ENCODE assay signal across 8 cellular contexts in the genomic region with DNA sequence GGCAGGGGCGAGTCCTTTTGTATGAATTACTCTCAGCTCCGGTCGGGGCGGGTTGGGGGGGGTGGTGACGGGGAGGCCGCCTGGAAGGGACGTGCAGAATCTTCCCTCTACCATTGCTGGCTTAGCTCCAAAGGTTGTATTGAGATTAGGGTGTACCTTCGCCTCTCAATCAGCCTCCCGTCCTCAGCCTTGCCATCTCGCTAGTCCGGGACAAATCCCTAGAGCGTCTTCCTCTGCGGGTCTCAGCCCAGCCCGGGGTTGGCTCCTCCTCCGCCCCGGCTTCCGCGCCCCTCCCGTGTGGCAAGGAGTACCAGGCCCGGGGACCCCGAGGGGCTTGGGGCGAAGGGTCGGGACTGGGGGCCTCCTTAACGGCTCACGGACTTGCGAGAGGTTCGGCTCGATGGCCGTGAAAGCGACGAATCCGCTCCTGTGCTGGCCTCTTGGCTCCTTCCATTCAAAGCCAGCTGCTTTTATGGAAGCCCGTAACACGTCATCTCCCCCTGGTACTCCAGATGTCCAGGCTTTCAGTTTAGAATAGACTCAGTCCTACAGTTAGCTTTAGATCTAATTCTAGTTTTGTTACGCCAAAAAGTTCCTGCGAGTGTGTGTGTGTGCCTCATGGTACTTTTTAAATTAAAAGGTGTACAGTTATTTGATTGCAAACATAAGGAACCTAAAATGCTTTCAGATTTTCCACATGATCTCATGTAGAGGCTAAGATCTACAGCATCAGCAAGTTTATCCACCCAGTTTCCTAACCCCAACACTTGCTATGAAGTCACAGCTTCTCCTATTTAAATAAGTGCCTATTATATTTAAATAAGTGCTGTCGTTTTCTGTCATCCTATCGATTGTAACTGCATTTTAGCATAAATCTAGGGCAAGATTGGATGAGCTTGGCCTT. TPM values are rescaled to one million over a fixed set of nuclear protein-coding genes. Genes with fewer than 3 reads are reported as not detected.
DNase-seq lines count a peak whose midpoint lies in the region; ATAC-seq and TF ChIP-seq lines count a peak whose summit lies in the region.

No MANE protein-coding gene starts in this region.

- peak; percentile 88 for DNase-seq in DMS153 (lab: John Stamatoyannopoulos, UW)
- DNase-seq in HT-29 (ENCODE audit: low spot score) = peak; percentile 86
- DNase-seq in OCI-M1 (lab: John Stamatoyannopoulos, UW) = peak; percentile 94
- peak; percentile 78 for DNase-seq in activated naive CD8-positive, alpha-beta T cell treated with anti-CD3 and anti-CD28 coated beads for 36 hours
- DNase-seq in heart right ventricle = peak; percentile 74 to 86
- DNase-seq in progenitor cell of endocrine pancreas (ENCODE audit: low spot score, unreplicated experiment) = peak; percentile 58
- DNase-seq in islet precursor cell = no peak

- H3K4me1 ChIP-seq in heart right ventricle = peaks cover 0 to 56% (median 33%) of the 10 kb centered on the region in 9 donors

- H3K9me3 Mint-ChIP-seq in activated naive CD8-positive, alpha-beta T cell treated with anti-CD3 and anti-CD28 coated beads for 36 hours = peaks cover 9% of the 10 kb centered on the region
- no peaks in the 10 kb centered on the region for H3K9me3 Mint-ChIP-seq in progenitor cell of endocrine pancreas (ENCODE audit: low read depth)

- peaks cover 37% of the 10 kb centered on the region for H3K27me3 Mint-ChIP-seq in activated naive CD8-positive, alpha-beta T cell treated with anti-CD3 and anti-CD28 coated beads for 36 hours
- no peaks in the 10 kb centered on the region for H3K27me3 Mint-ChIP-seq in progenitor cell of endocrine pancreas

- peak overlapping the region; percentile 93 to 100 (median 98) for H3K27ac ChIP-seq in heart right ventricle

- H3K36me3 Mint-ChIP-seq in activated naive CD8-positive, alpha-beta T cell treated with anti-CD3 and anti-CD28 coated beads for 36 hours = peaks cover 56% of the 10 kb centered on the region
- peaks cover 34% of the 10 kb centered on the region for H3K36me3 Mint-ChIP-seq in progenitor cell of endocrine pancreas (ENCODE audit: insufficient read depth)

- TF ChIP-seq CTCF in heart right ventricle (IDR thresholded peaks at IDR 0.05) (no peak), progenitor cell of endocrine pancreas (IDR thresholded peaks at IDR 0.05; ENCODE audit: unreplicated experiment) (no peak)

- peaks cover 38% of the 10 kb centered on the region for H3K4me1 Mint-ChIP-seq in activated naive CD8-positive, alpha-beta T cell treated with anti-CD3 and anti-CD28 coated beads for 36 hours
- peaks cover 25% of the 10 kb centered on the region for H3K4me1 Mint-ChIP-seq in progenitor cell of endocrine pancreas (ENCODE audit: low read depth)

- peak overlapping the region; percentile 32 to 93 (median 80) for H3K4me3 ChIP-seq in heart right ventricle

- 2 to 3% methylated on average over 38 of the region's 38 CpGs for WGBS in heart right ventricle, 2 donors

- peaks cover 0 to 38% (median 26%) of the 10 kb centered on the region in 9 donors for H3K36me3 ChIP-seq in heart right ventricle

- intact Hi-C loops in heart right ventricle (cut with DNase I) = loop anchor here in 6 of 10 donors (1.0 to 10.0 kb wide), 6 partner anchors 46 to 66 kb away; no protein-coding TSS in a partner anchor

- H3K27me3 ChIP-seq in heart right ventricle = peaks cover 0 to 7% (median 5%) of the 10 kb centered on the region in 7 donors

- peak overlapping the region; percentile 98 for H3K27ac Mint-ChIP-seq in activated naive CD8-positive, alpha-beta T cell treated with anti-CD3 and anti-CD28 coated beads for 36 hours
- H3K27ac Mint-ChIP-seq in progenitor cell of endocrine pancreas = peak overlapping the region; percentile 100

- H3K4me3 Mint-ChIP-seq in activated naive CD8-positive, alpha-beta T cell treated with anti-CD3 and anti-CD28 coated beads for 36 hours = peak overlapping the region; percentile 98
- H3K4me3 Mint-ChIP-seq in progenitor cell of endocrine pancreas (ENCODE audit: low read depth) = peak overlapping the region; percentile 99

- peak; percentile 33 for ATAC-seq in GM21447 (IDR thresholded peaks at IDR 0.05; ENCODE audit: unreplicated experiment)
- ATAC-seq in heart right ventricle = peak; percentile 53 to 78 (median 73)

- no peaks in the 10 kb centered on the region for H3K9me3 ChIP-seq in heart right ventricle

RNA-seq across cellular contexts. Expression of a gene that starts 0.8 kb away (rescaled TPM):
- 7,514 and 7,960 TPM in 2 replicates for total RNA-seq in HT-29 (2014; rRNA removed; shearing (Covaris generic))
- over 10,000 TPM in 1 of 2 experiments, 1,000 to 10,000 TPM in 1; 9,928 to 10,412 TPM for total RNA-seq in activated naive CD8-positive, alpha-beta T cell treated with anti-CD3 and anti-CD28 coated beads for 36 hours
- total RNA-seq in heart right ventricle = 1,000 to 10,000 TPM in 9 of 10 donors, 100 to 1,000 TPM in 1; 988 to 2,538 (median 1,481) TPM
- 1,000 to 10,000 TPM; 1,651 to 3,224 TPM for polyA plus RNA-seq in heart right ventricle
- total RNA-seq in progenitor cell of endocrine pancreas = 12,032 and 12,129 TPM in 2 replicates
